In the genomic region with DNA sequence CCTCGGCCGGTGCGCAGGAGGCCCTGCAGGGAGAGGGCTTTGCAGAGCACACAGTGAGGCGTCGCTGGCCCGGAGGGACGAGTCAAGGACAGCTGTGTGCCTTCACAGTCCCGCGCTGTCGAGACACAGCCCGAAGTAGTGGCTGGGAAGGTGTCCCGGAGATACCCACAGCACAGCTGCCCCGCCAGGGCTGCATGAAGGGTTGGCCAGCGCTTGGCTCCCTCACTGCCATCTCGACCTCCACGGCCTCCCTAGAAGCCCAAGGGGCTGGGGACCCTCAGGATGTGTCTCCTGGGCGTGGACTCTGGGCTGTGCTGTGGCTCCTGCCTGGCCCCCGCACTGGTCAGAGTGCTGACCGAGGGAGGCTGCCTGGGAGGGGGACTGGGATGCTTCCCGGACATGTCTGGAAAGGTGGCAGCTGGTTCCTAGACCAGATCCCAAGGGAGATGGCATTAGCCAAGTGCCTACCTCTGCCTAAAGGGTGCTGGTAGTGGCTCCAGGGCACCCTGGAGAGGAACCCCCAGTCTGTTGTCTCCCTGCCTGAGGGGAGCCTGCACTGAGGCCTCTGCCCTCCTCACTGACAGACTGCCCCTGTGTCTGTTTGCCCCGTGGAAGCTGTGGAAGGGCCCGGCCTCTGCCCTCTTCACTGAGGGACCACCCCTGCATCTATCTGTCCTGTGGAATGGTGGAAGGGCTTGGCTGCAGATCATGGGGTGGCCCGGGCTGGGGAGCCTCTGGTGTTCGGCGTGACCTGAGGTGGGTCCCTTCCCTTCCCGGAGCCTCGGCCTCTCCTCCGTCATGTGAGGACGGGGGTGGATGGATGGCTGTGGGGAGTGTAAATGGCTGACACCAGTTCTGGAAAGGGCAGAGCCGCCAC, we compare ENCODE assay signal across 21 cellular contexts. TPM values are rescaled to one million over a fixed set of nuclear protein-coding genes. Genes with fewer than 3 reads are reported as not detected.
DNase-seq lines count a peak whose midpoint lies in the region; ATAC-seq and TF ChIP-seq lines count a peak whose summit lies in the region.
"Had no signal": no experiment of that assay in that cellular context is flagged by ENCODE, and none has a peak within 500 bp of the region (broad histone marks: within the 10 kb centered on the region; RNA-seq: fewer than 3 reads in every experiment).

No MANE protein-coding gene starts in this region.

- no peak for TF ChIP-seq POLR2A in transverse colon (IDR thresholded peaks at IDR 0.05)

- no peak overlapping the region for H3K14ac ChIP-seq in H9 (ENCODE audit: insufficient read depth, low read length)

- DNase-seq in activated T-cell treated with anti-CD3 and anti-CD28 coated beads, Interleukin-2, amount 50 U/mL, for 1 hour = peak; percentile 11
- DNase-seq in activated T-cell treated with anti-CD3 and anti-CD28 coated beads, Interleukin-2, amount 50 U/mL, for 72 hours = no peak
- peak; percentile 26 for DNase-seq in H9
- peak; percentile 15 for DNase-seq in iPS-NIHi11 (ENCODE audit: low spot score)
- DNase-seq in posterior vena cava (ENCODE audit: low spot score) = peak; percentile 80
- DNase-seq in transverse colon = no peak
- no peak for DNase-seq in NCI-H82 treated with DMSO at 0.1 percent for 48 hours (lab: John Stamatoyannopoulos, UW; ENCODE audit: unreplicated experiment)
- DNase-seq: activated CD4-positive, alpha-beta T cell treated with anti-CD3 and anti-CD28 coated beads for 1 hour; activated naive CD8-positive, alpha-beta T cell treated with anti-CD3 and anti-CD28 coated beads, Interleukin-2, amount 10 ng/mL, durations not matched to agents 7 days and 5 days; brain microvascular endothelial cell; dermis blood vessel endothelial cell; foreskin melanocyte; naive B cell; NCI-H1105; NCI-H526 treated with DMSO at 0.1 percent for 48 hours; PC-9; T1000 had no signal

- TF ChIP-seq CTCF in H9 (conservative IDR thresholded peaks at IDR 0.05) = no peak
- no peak for TF ChIP-seq CTCF in transverse colon (IDR thresholded peaks at IDR 0.05)

- H3K4me2 ChIP-seq in H9 (ENCODE audit: insufficient read depth, insufficient read length, low read length) = no peak overlapping the region
- H3K4me2 ChIP-seq: PC-9 had no signal

- no peaks in the 10 kb centered on the region for H3K79me2 ChIP-seq in H9 (ENCODE audit: insufficient read depth, low read length)

- H2BK5ac ChIP-seq in H9 (ENCODE audit: insufficient read length, low read length) = no peak overlapping the region

- no peaks in the 10 kb centered on the region for H3K9me3 Mint-ChIP-seq in activated T-cell treated with anti-CD3 and anti-CD28 coated beads, Interleukin-2, amount 50 U/mL, for 72 hours
- no peaks in the 10 kb centered on the region for H3K9me3 Mint-ChIP-seq in H9
- H3K9me3 Mint-ChIP-seq: activated naive CD8-positive, alpha-beta T cell treated with anti-CD3 and anti-CD28 coated beads, Interleukin-2, amount 10 ng/mL, durations not matched to agents 7 days and 5 days had no signal

- intact Hi-C loops in posterior vena cava (cut with DNase I) = loop anchor here in 1 of 2 donors (10.0 kb wide), 1 partner anchor 529 kb away; no protein-coding TSS in a partner anchor
- intact Hi-C loops in transverse colon (cut with DNase I; ENCODE audit: low total_unique reads) = no loop called here

- no peaks in the 10 kb centered on the region for H3K36me3 Mint-ChIP-seq in activated T-cell treated with anti-CD3 and anti-CD28 coated beads, Interleukin-2, amount 50 U/mL, for 72 hours (ENCODE audit: insufficient read depth in 2 of 2)
- 0 out of 7 replicates have a peak, but pooled peaks cover 0 to 2% (median 0%) of the 10 kb centered on the region in 3 experiments for H3K36me3 Mint-ChIP-seq in H9 (ENCODE audit: insufficient read depth in 1 of 3, low read depth in 3 of 3)
- H3K36me3 Mint-ChIP-seq: activated naive CD8-positive, alpha-beta T cell treated with anti-CD3 and anti-CD28 coated beads, Interleukin-2, amount 10 ng/mL, durations not matched to agents 7 days and 5 days; naive B cell had no signal

- H3K27me3 ChIP-seq in H9 (ENCODE audit: insufficient read depth, low read length) = peaks cover 6% of the 10 kb centered on the region; the same call in 1 of the 2 replicates
- H3K27me3 ChIP-seq in transverse colon = peaks cover 55% of the 10 kb centered on the region

- H3K4me3 Mint-ChIP-seq in activated T-cell treated with anti-CD3 and anti-CD28 coated beads, Interleukin-2, amount 50 U/mL, for 72 hours = no peak overlapping the region
- no peak overlapping the region for H3K4me3 Mint-ChIP-seq in H9
- H3K4me3 Mint-ChIP-seq: activated naive CD8-positive, alpha-beta T cell treated with anti-CD3 and anti-CD28 coated beads, Interleukin-2, amount 10 ng/mL, durations not matched to agents 7 days and 5 days; naive B cell had no signal

- no peak overlapping the region for H2AFZ ChIP-seq in H9 (ENCODE audit: low read length)
- H2AFZ ChIP-seq: PC-9 had no signal

- no peaks in the 10 kb centered on the region for H3K4me1 Mint-ChIP-seq in activated T-cell treated with anti-CD3 and anti-CD28 coated beads, Interleukin-2, amount 50 U/mL, for 72 hours (ENCODE audit: low read depth)
- H3K4me1 Mint-ChIP-seq in H9 = peaks cover 0 to 7% of the 10 kb centered on the region in 2 experiments; a peak in 1 of 4 replicates
- H3K4me1 Mint-ChIP-seq: activated naive CD8-positive, alpha-beta T cell treated with anti-CD3 and anti-CD28 coated beads, Interleukin-2, amount 10 ng/mL, durations not matched to agents 7 days and 5 days had no signal

- peaks cover 11% of the 10 kb centered on the region for H3K27me3 Mint-ChIP-seq in activated T-cell treated with anti-CD3 and anti-CD28 coated beads, Interleukin-2, amount 50 U/mL, for 72 hours (ENCODE audit: low read depth)
- H3K27me3 Mint-ChIP-seq in H9 (ENCODE audit: low read depth) = peaks cover 60% of the 10 kb centered on the region

- H3K4me1 ChIP-seq in H9 (ENCODE audit: insufficient read depth, low read length) (no peaks in the 10 kb centered on the region), transverse colon (no peaks in the 10 kb centered on the region)

- H3K9ac ChIP-seq in H9 (ENCODE audit: extremely low read depth, insufficient read length, low read length) = no peak overlapping the region

- no peak overlapping the region for H3T11ph ChIP-seq in H9 (ENCODE audit: low read length)

- ATAC-seq in activated T-cell treated with anti-CD3 and anti-CD28 coated beads, Interleukin-2, amount 50 U/mL, for 72 hours (replicated peaks in 1 of 2) = no peak
- no peak for ATAC-seq in GM21360 (IDR thresholded peaks at IDR 0.05; ENCODE audit: unreplicated experiment)

- H2BK12ac ChIP-seq in H9 (ENCODE audit: insufficient read length, low read depth, low read length) = no peak overlapping the region

- H2AK5ac ChIP-seq in H9 (ENCODE audit: insufficient read length, low read length) = no peak overlapping the region

- no peak overlapping the region for H3K27ac Mint-ChIP-seq in activated T-cell treated with anti-CD3 and anti-CD28 coated beads, Interleukin-2, amount 50 U/mL, for 72 hours
- peak overlapping the region in 1 of 3 experiments; percentile 22; a peak in 1 of 7 replicates for H3K27ac Mint-ChIP-seq in H9
- H3K27ac Mint-ChIP-seq: activated naive CD8-positive, alpha-beta T cell treated with anti-CD3 and anti-CD28 coated beads, Interleukin-2, amount 10 ng/mL, durations not matched to agents 7 days and 5 days; naive B cell had no signal

- H3K36me3 ChIP-seq in transverse colon = no peaks in the 10 kb centered on the region
- H3K36me3 ChIP-seq: brain microvascular endothelial cell had no signal

- no peak overlapping the region for H4K8ac ChIP-seq in H9 (replicated peaks; ENCODE audit: insufficient read length, low read depth, low read length)

- H4K20me1 ChIP-seq in H9 (ENCODE audit: control insufficient read depth, insufficient read depth, insufficient read length) = no peaks in the 10 kb centered on the region

- H3K9me3 ChIP-seq in H9 (ENCODE audit: control insufficient read depth, low read depth, low read length) (no peaks in the 10 kb centered on the region), transverse colon (no peaks in the 10 kb centered on the region)

- no peak overlapping the region for H4K91ac ChIP-seq in H9 (ENCODE audit: insufficient read length, low read depth, low read length)

- no peak overlapping the region for H3K56ac ChIP-seq in H9 (ENCODE audit: insufficient read length, low read depth, low read length)

- no CpG with 5 or more reads among the region's 30 CpGs for WGBS in H9 (ENCODE audit: extremely low coverage, insufficient read length, low lambda C conversion rate)
- 75 to 100% methylated on average over 1 to 24 of the region's 30 CpGs for WGBS in transverse colon (ENCODE audit: low coverage in 1 of 2), 2 donors

- H3K23ac ChIP-seq in H9 (ENCODE audit: insufficient read length, low read depth, low read length) = no peak overlapping the region

- no peak overlapping the region for H2BK20ac ChIP-seq in H9 (ENCODE audit: low read depth, low read length, poor library complexity, severe bottlenecking)

- no peak overlapping the region for H3K18ac ChIP-seq in H9 (ENCODE audit: insufficient read length, low read depth, low read length)

- H2BK15ac ChIP-seq in H9 (ENCODE audit: low read depth, low read length) = no peak overlapping the region

- in situ Hi-C loops in transverse colon (cut with MboI; ENCODE audit: low pct_ligation_motif_present in 1 of 4, low pct_unique_long_range_greater_than_20kb in 1 of 4, low sequenced_read_pairs in 3 of 4) = no loop called here

- H3K27ac ChIP-seq in H9 (ENCODE audit: insufficient read length, low read depth, low read length) (no peak overlapping the region), transverse colon (no peak overlapping the region)
- H3K27ac ChIP-seq: brain microvascular endothelial cell, C4-2B, PC-9, SK-N-MC had no signal

- H2BK120ac ChIP-seq in H9 (ENCODE audit: low read depth, low read length, poor library complexity, severe bottlenecking) = no peak overlapping the region

- H3K23me2 ChIP-seq in H9 (ENCODE audit: insufficient read length, low read depth, low read length, poor library complexity, severe bottlenecking) = no peaks in the 10 kb centered on the region

- no peak overlapping the region for H4K5ac ChIP-seq in H9 (ENCODE audit: insufficient read length, low read depth, low read length)

- no peaks in the 10 kb centered on the region for H3K79me1 ChIP-seq in H9 (ENCODE audit: insufficient read depth, low read depth, low read length, poor library complexity, severe bottlenecking)

- no peak for TF ChIP-seq EP300 in transverse colon (IDR thresholded peaks at IDR 0.05; ENCODE audit: low read depth)

- no peak overlapping the region for H3K4ac ChIP-seq in H9 (ENCODE audit: low read depth, low read length)

- H3K4me3 ChIP-seq in transverse colon = no peak overlapping the region
- H3K4me3 ChIP-seq: PC-9, SK-N-MC had no signal

RNA-seq across cellular contexts. Expression of a gene that starts 5.8 kb away (rescaled TPM):
- total RNA-seq in activated T-cell treated with anti-CD3 and anti-CD28 coated beads, Interleukin-2, amount 50 U/mL, for 72 hours = not detected
- 3.7 and 4.0 TPM in 2 replicates for total RNA-seq in H9 (2021)
- 1 to 10 TPM; 1.2 to 1.8 TPM for total RNA-seq in posterior vena cava
- total RNA-seq in transverse colon = under 1 TPM in 3 of 4 donors, not detected in 1; 0.14 to 0.60 (median 0.32) TPM
- total RNA-seq: A673; activated naive CD8-positive, alpha-beta T cell treated with anti-CD3 and anti-CD28 coated beads, Interleukin-2, amount 10 ng/mL, durations not matched to agents 7 days and 5 days had no signal

Comparison
In these comparisons a context has a peak if more than half of its experiments do, and no peak if none do; other contexts are left out.
1. DNase-seq: peak in activated T-cell treated with anti-CD3 and anti-CD28 coated beads, Interleukin-2, amount 50 U/mL, for 1 hour (single experiment), H9 (single experiment), iPS-NIHi11 (single experiment) and posterior vena cava (single experiment); none in activated T-cell treated with anti-CD3 and anti-CD28 coated beads, Interleukin-2, amount 50 U/mL, for 72 hours (0 of 2), transverse colon (single experiment) and NCI-H82 treated with DMSO at 0.1 percent for 48 hours (single experiment).